In the genomic region with DNA sequence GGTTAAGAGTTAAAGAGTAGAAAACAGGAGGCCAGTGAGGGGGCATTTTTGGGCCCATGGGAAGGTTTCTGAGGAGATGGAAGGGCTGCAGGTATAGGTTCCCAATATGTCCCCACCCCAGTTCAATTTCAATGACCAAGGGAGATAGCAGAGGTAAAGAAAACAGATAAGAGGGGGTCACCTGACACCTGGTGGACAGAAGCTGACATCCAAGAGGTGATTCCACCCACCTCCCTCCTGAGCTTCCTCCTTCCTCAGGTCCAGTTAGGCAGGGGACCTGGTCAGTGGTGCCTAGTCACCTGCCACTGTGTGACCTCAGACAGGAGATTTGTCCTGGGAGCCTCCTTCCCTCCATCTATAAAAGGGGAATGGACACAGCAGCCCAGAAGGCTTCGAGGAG, we compare ENCODE assay signal across 1 cellular context.
TF ChIP-seq lines count a peak whose summit lies in the region.

No MANE protein-coding gene starts in this region.

TF ChIP-seq in K562, 482 proteins besides CTCF, POLR2A, EP300 and RAD21:
- TF ChIP-seq RBM25 (IDR thresholded peaks at IDR 0.05; ENCODE audit: low read depth, low read length, severe bottlenecking) (no peak), ZNF124 (CRISPR knock-in tag; IDR thresholded peaks at IDR 0.05) (no peak), SRSF7 (optimal IDR thresholded peaks at IDR 0.05; ENCODE audit: low read depth, low read length) (no peak), MCM7 (IDR thresholded peaks at IDR 0.05) (no peak), ZKSCAN8 (CRISPR knock-in tag; IDR thresholded peaks at IDR 0.05) (no peak)
- TF ChIP-seq, protein P1, sequence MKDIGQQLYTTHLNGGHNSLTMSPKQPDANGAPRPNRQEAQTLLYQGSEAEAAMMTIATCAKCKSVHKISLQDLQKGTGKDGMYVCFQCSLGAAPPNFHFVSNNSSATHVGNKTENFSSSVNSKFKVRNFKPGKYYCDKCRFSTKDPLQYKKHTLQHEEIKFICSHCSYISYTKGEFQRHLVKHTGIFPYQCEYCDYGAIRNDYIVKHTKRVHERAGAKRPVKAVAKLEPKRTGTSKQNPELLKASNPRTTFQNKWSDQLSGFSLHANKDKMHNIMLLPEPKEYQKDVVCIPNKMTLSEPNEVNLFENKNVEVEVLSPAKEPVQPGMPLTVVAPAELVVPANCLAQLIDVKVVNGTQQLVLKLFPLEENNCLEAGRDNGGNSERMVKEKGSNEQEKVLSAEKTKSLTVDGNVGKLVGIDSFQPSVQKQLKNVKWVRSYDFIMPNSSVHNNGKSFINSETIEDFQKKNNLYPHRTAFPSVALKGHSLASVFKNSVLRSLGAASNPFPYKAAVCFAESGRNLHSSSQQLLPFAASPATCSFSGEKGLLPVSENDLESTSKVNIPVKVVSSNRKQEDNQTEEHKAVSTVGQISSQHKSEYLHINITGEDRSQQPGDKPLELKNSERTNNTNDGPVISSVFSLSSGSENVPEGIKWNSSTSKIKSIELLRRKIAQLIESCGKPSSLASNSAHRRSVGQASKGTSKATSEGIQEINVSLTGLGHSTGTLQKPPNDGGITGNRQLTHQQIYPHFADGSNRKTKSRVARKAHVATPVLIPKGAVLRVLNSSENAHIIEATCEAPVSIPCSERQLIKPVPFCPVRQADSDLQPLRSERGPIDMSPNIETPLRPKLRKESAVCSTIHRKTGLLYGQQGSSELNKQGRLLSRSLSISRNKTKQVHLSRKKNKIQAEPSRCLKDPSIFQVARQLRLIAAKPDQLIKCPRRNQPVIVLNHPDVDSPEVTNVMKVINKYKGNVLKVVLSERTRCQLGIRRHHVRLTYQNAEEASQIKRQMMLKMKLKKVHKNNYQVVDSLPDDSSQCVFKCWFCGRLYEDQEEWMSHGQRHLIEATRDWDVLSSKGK (CRISPR knock-in tag; IDR thresholded peaks at IDR 0.05): no peak
